In genomic region chr6:150579611-150580010, GRCh38 we compare ENCODE assay signal across 15 cellular contexts.
"Had no signal": no experiment of that assay in that cellular context is flagged by ENCODE, and none has a peak within 500 bp of the region (broad histone marks: within the 10 kb centered on the region; RNA-seq: fewer than 3 reads in every experiment).

No MANE protein-coding gene starts in this region.

- H3K36me3 ChIP-seq: breast epithelium, gastrocnemius medialis, lower lobe of right lung had no signal

- H3K4me3 Mint-ChIP-seq: activated CD4-positive, alpha-beta T cell treated with anti-CD3 and anti-CD28 coated beads, Interleukin-2, amount 10 ng/mL, durations not matched to agents 24 days and 14 days; activated naive CD4-positive, alpha-beta T cell treated with anti-CD3 and anti-CD28 coated beads, Interleukin-2, amount 50 U/mL, for 24 hours; naive thymus-derived CD4-positive, alpha-beta T cell; WTC11 had no signal

- DNase-seq: activated CD4-positive, alpha-beta T cell treated with anti-CD3 and anti-CD28 coated beads, Interleukin-2, amount 10 ng/mL, durations not matched to agents 24 days and 14 days; activated T-cell treated with anti-CD3 and anti-CD28 coated beads for 4 hours; amniotic stem cell; gastrocnemius medialis; lower lobe of right lung; midbrain; naive thymus-derived CD4-positive, alpha-beta T cell; SK-N-SH; stimulated activated CD4-positive, alpha-beta T cell treated with anti-CD3 and anti-CD28 coated beads, Interleukin-4, amount 100 ng/mL, for 1 hour; stimulated activated CD8-positive, alpha-beta memory T cell treated with anti-CD3 and anti-CD28 coated beads, Interleukin-4, amount 100 ng/mL, for 48 hours; stimulated activated naive CD8-positive, alpha-beta T cell treated with anti-CD3 and anti-CD28 coated beads, Interleukin-15, Interleukin-2, amounts not matched to agents 100 U/mL and 50 U/mL, for 24 hours had no signal

- ATAC-seq: gastrocnemius medialis; lower lobe of right lung; naive thymus-derived CD4-positive, alpha-beta T cell; stimulated activated naive CD8-positive, alpha-beta T cell treated with anti-CD3 and anti-CD28 coated beads, Interleukin-15, Interleukin-2, amounts not matched to agents 100 U/mL and 50 U/mL, for 24 hours; WTC11 had no signal

- H3K9me3 Mint-ChIP-seq: activated CD4-positive, alpha-beta T cell treated with anti-CD3 and anti-CD28 coated beads, Interleukin-2, amount 10 ng/mL, durations not matched to agents 24 days and 14 days; activated naive CD4-positive, alpha-beta T cell treated with anti-CD3 and anti-CD28 coated beads, Interleukin-2, amount 50 U/mL, for 24 hours; activated T-helper 2 cell treated with anti-CD3 and anti-CD28 coated beads, Interferon-gamma antibody, Interleukin-2, Interleukin-4, amounts not matched to agents 10 μg/mL and 5 μg/mL and 100 μg/mL, durations not matched to agents 14 hours and 24 hours and 36 hours; WTC11 had no signal

- H3K4me1 ChIP-seq: breast epithelium, gastrocnemius medialis, lower lobe of right lung had no signal

- H3K36me3 Mint-ChIP-seq: activated naive CD4-positive, alpha-beta T cell treated with anti-CD3 and anti-CD28 coated beads, Interleukin-2, amount 50 U/mL, for 24 hours; naive thymus-derived CD4-positive, alpha-beta T cell; WTC11 had no signal

- H3K9me3 ChIP-seq: breast epithelium, gastrocnemius medialis, lower lobe of right lung, SK-N-SH had no signal

- H3K27ac ChIP-seq: breast epithelium, gastrocnemius medialis, lower lobe of right lung had no signal

- H3K27me3 ChIP-seq: breast epithelium, gastrocnemius medialis had no signal

- H3K4me3 ChIP-seq: breast epithelium, gastrocnemius medialis, lower lobe of right lung had no signal

- H3K4me1 Mint-ChIP-seq: activated CD4-positive, alpha-beta T cell treated with anti-CD3 and anti-CD28 coated beads, Interleukin-2, amount 10 ng/mL, durations not matched to agents 24 days and 14 days; activated naive CD4-positive, alpha-beta T cell treated with anti-CD3 and anti-CD28 coated beads, Interleukin-2, amount 50 U/mL, for 24 hours; naive thymus-derived CD4-positive, alpha-beta T cell; WTC11 had no signal

- H3K27ac Mint-ChIP-seq: activated CD4-positive, alpha-beta T cell treated with anti-CD3 and anti-CD28 coated beads, Interleukin-2, amount 10 ng/mL, durations not matched to agents 24 days and 14 days; activated naive CD4-positive, alpha-beta T cell treated with anti-CD3 and anti-CD28 coated beads, Interleukin-2, amount 50 U/mL, for 24 hours; activated T-helper 2 cell treated with anti-CD3 and anti-CD28 coated beads, Interferon-gamma antibody, Interleukin-2, Interleukin-4, amounts not matched to agents 10 μg/mL and 5 μg/mL and 100 μg/mL, durations not matched to agents 14 hours and 24 hours and 36 hours; naive thymus-derived CD4-positive, alpha-beta T cell; WTC11 had no signal
